ENCODE assay signal across 8 cellular contexts in genomic region chr22:40238425-40239344, GRCh38.
A peak's percentile ranks its signal among the peaks of the same experiment; 100 is the strongest.
DNase-seq lines count a peak whose midpoint lies in the region; ATAC-seq and TF ChIP-seq lines count a peak whose summit lies in the region.

No MANE protein-coding gene starts in this region.

- no peak for ATAC-seq in activated CD8-positive, alpha-beta memory T cell treated with anti-CD3 and anti-CD28 coated beads, Interleukin-2, amount 10 ng/mL, durations not matched to agents 7 days and 5 days
- ATAC-seq in activated naive CD8-positive, alpha-beta T cell treated with anti-CD3 and anti-CD28 coated beads, Interleukin-2, amount 50 U/mL, for 24 hours: no peak
- peak; percentile 82 to 92 for ATAC-seq in right cardiac atrium
- ATAC-seq in thoracic aorta (ENCODE audit: insufficient number of reproducible peaks, low FRiP score, low read depth): no peak
- no peak for ATAC-seq in GM19035 (IDR thresholded peaks at IDR 0.05; ENCODE audit: unreplicated experiment)
- ATAC-seq in HG03460 (IDR thresholded peaks at IDR 0.05; ENCODE audit: unreplicated experiment): no peak

- CTCF ChIA-PET in activated CD8-positive, alpha-beta memory T cell treated with anti-CD3 and anti-CD28 coated beads, Interleukin-2, amount 10 ng/mL, durations not matched to agents 7 days and 5 days (lab: Charles Lee): no interaction called here

- H3K4me1 Mint-ChIP-seq in activated CD8-positive, alpha-beta memory T cell treated with anti-CD3 and anti-CD28 coated beads, Interleukin-2, amount 10 ng/mL, durations not matched to agents 7 days and 5 days: peaks cover 65% of the 10 kb centered on the region
- H3K4me1 Mint-ChIP-seq in activated naive CD8-positive, alpha-beta T cell treated with anti-CD3 and anti-CD28 coated beads, Interleukin-2, amount 50 U/mL, for 24 hours: peaks cover 79% of the 10 kb centered on the region

- H3K27ac ChIP-seq in right cardiac atrium (ENCODE audit: low read length): peak overlapping the region; percentile 65
- H3K27ac ChIP-seq in thoracic aorta: peak overlapping the region; percentile 60 to 62

- intact Hi-C loops in right cardiac atrium (cut with DNase I): no loop called here

- H3K4me1 ChIP-seq in right cardiac atrium (ENCODE audit: control insufficient read depth, insufficient read depth, low read length) (peaks cover 24% of the 10 kb centered on the region), thoracic aorta (ENCODE audit: control insufficient read depth in 1 of 2, low read depth in 2 of 2) (peaks cover 45 to 50% of the 10 kb centered on the region in 2 donors)

- H3K27me3 Mint-ChIP-seq in activated CD8-positive, alpha-beta memory T cell treated with anti-CD3 and anti-CD28 coated beads, Interleukin-2, amount 10 ng/mL, durations not matched to agents 7 days and 5 days: no peaks in the 10 kb centered on the region
- H3K27me3 Mint-ChIP-seq in activated naive CD8-positive, alpha-beta T cell treated with anti-CD3 and anti-CD28 coated beads, Interleukin-2, amount 50 U/mL, for 24 hours: no peaks in the 10 kb centered on the region

- H3K4me3 ChIP-seq in right cardiac atrium (ENCODE audit: low read length) (no peak overlapping the region), thoracic aorta (peak overlapping the region; percentile 44)

- DNase-seq in activated CD8-positive, alpha-beta memory T cell treated with anti-CD3 and anti-CD28 coated beads, Interleukin-2, amount 10 ng/mL, durations not matched to agents 7 days and 5 days: peak; percentile 47
- no peak for DNase-seq in activated CD8-positive, alpha-beta memory T cell treated with anti-CD3 and anti-CD28 coated beads, Interleukin-2, amount 50 U/mL, for 48 hours
- DNase-seq in activated naive CD8-positive, alpha-beta T cell treated with anti-CD3 and anti-CD28 coated beads, Interleukin-2, amount 50 U/mL, for 24 hours: no peak
- DNase-seq in right cardiac atrium: peak in 2 of 3 donors; percentile 63 to 65
- DNase-seq in thoracic aorta (ENCODE audit: low spot score): no peak
- no peak for DNase-seq in NCI-H2081 treated with DMSO at 0.1 percent for 48 hours (lab: John Stamatoyannopoulos, UW)

- H3K9me3 Mint-ChIP-seq in activated CD8-positive, alpha-beta memory T cell treated with anti-CD3 and anti-CD28 coated beads, Interleukin-2, amount 10 ng/mL, durations not matched to agents 7 days and 5 days (ENCODE audit: low read depth): no peaks in the 10 kb centered on the region
- H3K9me3 Mint-ChIP-seq in activated naive CD8-positive, alpha-beta T cell treated with anti-CD3 and anti-CD28 coated beads, Interleukin-2, amount 50 U/mL, for 24 hours: no peaks in the 10 kb centered on the region

- no peaks in the 10 kb centered on the region for H3K27me3 ChIP-seq in right cardiac atrium (ENCODE audit: control insufficient read depth, insufficient read depth)
- no peaks in the 10 kb centered on the region for H3K27me3 ChIP-seq in thoracic aorta (replicated peaks; ENCODE audit: insufficient read depth)

- no peak overlapping the region for H3K4me3 Mint-ChIP-seq in activated CD8-positive, alpha-beta memory T cell treated with anti-CD3 and anti-CD28 coated beads, Interleukin-2, amount 10 ng/mL, durations not matched to agents 7 days and 5 days
- H3K4me3 Mint-ChIP-seq in activated naive CD8-positive, alpha-beta T cell treated with anti-CD3 and anti-CD28 coated beads, Interleukin-2, amount 50 U/mL, for 24 hours: peak overlapping the region; percentile 18

- H3K36me3 ChIP-seq in thoracic aorta: no peaks in the 10 kb centered on the region

- no peak for TF ChIP-seq CTCF in thoracic aorta (IDR thresholded peaks at IDR 0.05)

- H3K36me3 Mint-ChIP-seq in activated CD8-positive, alpha-beta memory T cell treated with anti-CD3 and anti-CD28 coated beads, Interleukin-2, amount 10 ng/mL, durations not matched to agents 7 days and 5 days: peaks cover 11% of the 10 kb centered on the region
- H3K36me3 Mint-ChIP-seq in activated naive CD8-positive, alpha-beta T cell treated with anti-CD3 and anti-CD28 coated beads, Interleukin-2, amount 50 U/mL, for 24 hours (ENCODE audit: low read depth): peaks cover 10% of the 10 kb centered on the region

- peak overlapping the region; percentile 6 for H3K27ac Mint-ChIP-seq in activated CD8-positive, alpha-beta memory T cell treated with anti-CD3 and anti-CD28 coated beads, Interleukin-2, amount 10 ng/mL, durations not matched to agents 7 days and 5 days
- peak overlapping the region; percentile 75 for H3K27ac Mint-ChIP-seq in activated naive CD8-positive, alpha-beta T cell treated with anti-CD3 and anti-CD28 coated beads, Interleukin-2, amount 50 U/mL, for 24 hours

- WGBS in right cardiac atrium: 38% methylated on average over 16 of the region's 16 CpGs

- H3K9me3 ChIP-seq in right cardiac atrium (ENCODE audit: control insufficient read depth, low read length) (no peaks in the 10 kb centered on the region), thoracic aorta (no peaks in the 10 kb centered on the region)

Comparison
In these comparisons a context has a peak if more than half of its experiments do, and no peak if none do; other contexts are left out.
1. DNase-seq: peak in activated CD8-positive, alpha-beta memory T cell treated with anti-CD3 and anti-CD28 coated beads, Interleukin-2, amount 10 ng/mL, durations not matched to agents 7 days and 5 days (single experiment) and right cardiac atrium (2 of 3); none in activated CD8-positive, alpha-beta memory T cell treated with anti-CD3 and anti-CD28 coated beads, Interleukin-2, amount 50 U/mL, for 48 hours (single experiment), activated naive CD8-positive, alpha-beta T cell treated with anti-CD3 and anti-CD28 coated beads, Interleukin-2, amount 50 U/mL, for 24 hours (single experiment), thoracic aorta (single experiment) and NCI-H2081 treated with DMSO at 0.1 percent for 48 hours (single experiment).
2. ATAC-seq: peak in right cardiac atrium (2 of 2); none in activated CD8-positive, alpha-beta memory T cell treated with anti-CD3 and anti-CD28 coated beads, Interleukin-2, amount 10 ng/mL, durations not matched to agents 7 days and 5 days (single experiment), activated naive CD8-positive, alpha-beta T cell treated with anti-CD3 and anti-CD28 coated beads, Interleukin-2, amount 50 U/mL, for 24 hours (single experiment), thoracic aorta (single experiment), GM19035 (single experiment) and HG03460 (single experiment).